In genomic region chr19:13621413-13621812, GRCh38 we compare ENCODE assay signal across 8 cellular contexts.
DNase-seq lines count a peak whose midpoint lies in the region; ATAC-seq and TF ChIP-seq lines count a peak whose summit lies in the region.

No MANE protein-coding gene starts in this region.

- no peaks in the 10 kb centered on the region for H3K36me3 Mint-ChIP-seq in activated CD4-positive, alpha-beta memory T cell treated with anti-CD3 and anti-CD28 coated beads, Interleukin-2, amount 10 ng/mL, durations not matched to agents 7 days and 5 days (ENCODE audit: low read depth)
- peaks cover 3% of the 10 kb centered on the region for H3K36me3 Mint-ChIP-seq in glutamatergic neuron (ENCODE audit: unreplicated experiment)
- H3K36me3 Mint-ChIP-seq in stimulated activated memory B cell treated with anti-CD40 and anti-IgM and Interleukin-4, amounts not matched to agents 10 μg/mL and 1 μg/mL and 100 μg/mL, for 72 hours = no peaks in the 10 kb centered on the region

- no peak overlapping the region for H3K27ac Mint-ChIP-seq in activated CD4-positive, alpha-beta memory T cell treated with anti-CD3 and anti-CD28 coated beads, Interleukin-2, amount 10 ng/mL, durations not matched to agents 7 days and 5 days
- no peak overlapping the region for H3K27ac Mint-ChIP-seq in glutamatergic neuron (ENCODE audit: unreplicated experiment)
- no peak overlapping the region for H3K27ac Mint-ChIP-seq in stimulated activated memory B cell treated with anti-CD40 and anti-IgM and Interleukin-4, amounts not matched to agents 10 μg/mL and 1 μg/mL and 100 μg/mL, for 72 hours

- TF ChIP-seq CTCF in glutamatergic neuron (IDR thresholded peaks at IDR 0.05; ENCODE audit: partially characterized antibody, unreplicated experiment) = no peak

- H3K9me3 Mint-ChIP-seq in activated CD4-positive, alpha-beta memory T cell treated with anti-CD3 and anti-CD28 coated beads, Interleukin-2, amount 10 ng/mL, durations not matched to agents 7 days and 5 days = no peaks in the 10 kb centered on the region
- peaks cover 22% of the 10 kb centered on the region for H3K9me3 Mint-ChIP-seq in glutamatergic neuron (ENCODE audit: unreplicated experiment)
- H3K9me3 Mint-ChIP-seq in stimulated activated memory B cell treated with anti-CD40 and anti-IgM and Interleukin-4, amounts not matched to agents 10 μg/mL and 1 μg/mL and 100 μg/mL, for 72 hours = peaks cover 4% of the 10 kb centered on the region

- peak; percentile 61 for ATAC-seq in stimulated activated memory B cell treated with anti-CD40 and anti-IgM and Interleukin-4, amounts not matched to agents 10 μg/mL and 1 μg/mL and 100 μg/mL, for 72 hours
- ATAC-seq in HG02970 (IDR thresholded peaks at IDR 0.05; ENCODE audit: low FRiP score, unreplicated experiment) (no peak), HG03521 (IDR thresholded peaks at IDR 0.05; ENCODE audit: unreplicated experiment) (no peak)

- CTCF ChIA-PET in activated CD4-positive, alpha-beta memory T cell treated with anti-CD3 and anti-CD28 coated beads, Interleukin-2, amount 10 ng/mL, durations not matched to agents 7 days and 5 days (lab: Charles Lee) = no interaction called here

- H3K4me3 Mint-ChIP-seq in activated CD4-positive, alpha-beta memory T cell treated with anti-CD3 and anti-CD28 coated beads, Interleukin-2, amount 10 ng/mL, durations not matched to agents 7 days and 5 days = no peak overlapping the region
- H3K4me3 Mint-ChIP-seq in glutamatergic neuron (ENCODE audit: unreplicated experiment) = peak overlapping the region; percentile 30
- H3K4me3 Mint-ChIP-seq in stimulated activated memory B cell treated with anti-CD40 and anti-IgM and Interleukin-4, amounts not matched to agents 10 μg/mL and 1 μg/mL and 100 μg/mL, for 72 hours = no peak overlapping the region

- peaks cover 34% of the 10 kb centered on the region for H3K27me3 Mint-ChIP-seq in activated CD4-positive, alpha-beta memory T cell treated with anti-CD3 and anti-CD28 coated beads, Interleukin-2, amount 10 ng/mL, durations not matched to agents 7 days and 5 days
- peaks cover 14% of the 10 kb centered on the region for H3K27me3 Mint-ChIP-seq in glutamatergic neuron (ENCODE audit: unreplicated experiment)
- peaks cover 75% of the 10 kb centered on the region for H3K27me3 Mint-ChIP-seq in stimulated activated memory B cell treated with anti-CD40 and anti-IgM and Interleukin-4, amounts not matched to agents 10 μg/mL and 1 μg/mL and 100 μg/mL, for 72 hours

- no peaks in the 10 kb centered on the region for H3K4me1 Mint-ChIP-seq in activated CD4-positive, alpha-beta memory T cell treated with anti-CD3 and anti-CD28 coated beads, Interleukin-2, amount 10 ng/mL, durations not matched to agents 7 days and 5 days
- H3K4me1 Mint-ChIP-seq in glutamatergic neuron (ENCODE audit: low read depth, unreplicated experiment) = peaks cover 51% of the 10 kb centered on the region
- H3K4me1 Mint-ChIP-seq in stimulated activated memory B cell treated with anti-CD40 and anti-IgM and Interleukin-4, amounts not matched to agents 10 μg/mL and 1 μg/mL and 100 μg/mL, for 72 hours = no peaks in the 10 kb centered on the region

- POLR2A ChIA-PET in activated CD4-positive, alpha-beta memory T cell treated with anti-CD3 and anti-CD28 coated beads, Interleukin-2, amount 10 ng/mL, durations not matched to agents 7 days and 5 days (lab: Charles Lee) = no interaction called here

- peak; percentile 52 for DNase-seq in activated T-cell treated with anti-CD3 and anti-CD28 coated beads for 48 hours (ENCODE audit: low read depth)
- DNase-seq in activated T-cell treated with anti-CD3 and anti-CD28 coated beads for 4 hours = no peak
- DNase-seq in activated CD4-positive, alpha-beta memory T cell treated with anti-CD3 and anti-CD28 coated beads, Interleukin-2, amount 10 ng/mL, durations not matched to agents 7 days and 5 days = peak; percentile 24
- no peak for DNase-seq in glutamatergic neuron
- DNase-seq in NCI-H1436 treated with DMSO at 0.1 percent for 48 hours (lab: John Stamatoyannopoulos, UW) = no peak

Comparison
In these comparisons a context has a peak if more than half of its experiments do, and no peak if none do; other contexts are left out.
1. DNase-seq: peak in activated T-cell treated with anti-CD3 and anti-CD28 coated beads for 48 hours (single experiment) and activated CD4-positive, alpha-beta memory T cell treated with anti-CD3 and anti-CD28 coated beads, Interleukin-2, amount 10 ng/mL, durations not matched to agents 7 days and 5 days (single experiment); none in activated T-cell treated with anti-CD3 and anti-CD28 coated beads for 4 hours (single experiment), glutamatergic neuron (single experiment) and NCI-H1436 treated with DMSO at 0.1 percent for 48 hours (single experiment).